In genomic region chr1:234656981-234657651, GRCh38 we compare ENCODE assay signal across 8 cellular contexts. TPM values are rescaled to one million over a fixed set of nuclear protein-coding genes. Genes with fewer than 3 reads are reported as not detected.
A peak's percentile ranks its signal among the peaks of the same experiment; 100 is the strongest.
DNase-seq lines count a peak whose midpoint lies in the region; ATAC-seq and TF ChIP-seq lines count a peak whose summit lies in the region.

No MANE protein-coding gene starts in this region.

- TF ChIP-seq POLR2A in suprapubic skin (IDR thresholded peaks at IDR 0.05) (no peak), sigmoid colon (IDR thresholded peaks at IDR 0.05) (no peak)

- peaks cover 43% of the 10 kb centered on the region for H3K4me1 ChIP-seq in suprapubic skin
- peaks cover 0 to 5% (median 1%) of the 10 kb centered on the region in 4 donors for H3K4me1 ChIP-seq in sigmoid colon
- H3K4me1 ChIP-seq in HAP-1, result no peaks in the 10 kb centered on the region

- no peak for TF ChIP-seq EP300 in suprapubic skin (IDR thresholded peaks at IDR 0.05)
- TF ChIP-seq EP300 in sigmoid colon (IDR thresholded peaks at IDR 0.05), result no peak

- ATAC-seq in HG03342 (IDR thresholded peaks at IDR 0.05; ENCODE audit: unreplicated experiment) (peak; percentile 72), WTC11 (peak; percentile 9; the same call in 1 of the 2 replicates)

- no peaks in the 10 kb centered on the region for H3K27me3 Mint-ChIP-seq in WTC11 (ENCODE audit: low read depth)

- H3K36me3 Mint-ChIP-seq in WTC11, result no peaks in the 10 kb centered on the region

- H3K9me3 ChIP-seq in suprapubic skin (no peaks in the 10 kb centered on the region), sigmoid colon (no peaks in the 10 kb centered on the region), HAP-1 (no peaks in the 10 kb centered on the region)

- CTCF ChIA-PET in WTC11 (lab: Charles Lee), result interaction anchor here (1.7 to 1.9 kb wide), 2 partner anchors 46 to 427 kb away, joined by 6 to 7 read pairs; no protein-coding TSS in a partner anchor

- H3K36me3 ChIP-seq in suprapubic skin (no peaks in the 10 kb centered on the region), sigmoid colon (no peaks in the 10 kb centered on the region), HAP-1 (replicated peaks) (no peaks in the 10 kb centered on the region)

- DNase-seq in DMS153 (lab: John Stamatoyannopoulos, UW) (peak; percentile 11), DMS153 treated with DMSO at 0.1 percent for 48 hours (lab: John Stamatoyannopoulos, UW; ENCODE audit: unreplicated experiment) (no peak), WTC11 (ENCODE audit: low spot score) (no peak), hepatic stellate cell (ENCODE audit: low spot score) (peak; percentile 86), suprapubic skin (ENCODE audit: low spot score in 2 of 2) (no peak), sigmoid colon (no peak), HAP-1 (ENCODE audit: low spot score in 2 of 2) (no peak)

- no peak overlapping the region for H3K27ac Mint-ChIP-seq in WTC11

- H3K27me3 ChIP-seq in suprapubic skin (no peaks in the 10 kb centered on the region), sigmoid colon (no peaks in the 10 kb centered on the region), HAP-1 (ENCODE audit: low read depth) (peaks cover 2% of the 10 kb centered on the region; the same call in 1 of the 2 replicates)

- intact Hi-C loops in sigmoid colon (cut with DNase I), result no loop called here

- H3K4me3 ChIP-seq in suprapubic skin, result peak overlapping the region; percentile 6
- H3K4me3 ChIP-seq in sigmoid colon, result no peak overlapping the region
- H3K4me3 ChIP-seq in HAP-1, result no peak overlapping the region

- peaks cover 7% of the 10 kb centered on the region for H3K9me3 Mint-ChIP-seq in WTC11

- no peak for TF ChIP-seq CTCF in WTC11 (IDR thresholded peaks at IDR 0.05)
- TF ChIP-seq CTCF in suprapubic skin (IDR thresholded peaks at IDR 0.05), result no peak
- TF ChIP-seq CTCF in sigmoid colon (IDR thresholded peaks at IDR 0.05), result no peak

- no peak overlapping the region for H3K4me3 Mint-ChIP-seq in WTC11

- H3K27ac ChIP-seq in suprapubic skin (peak overlapping the region; percentile 85), sigmoid colon (no peak overlapping the region)

- POLR2A ChIA-PET in WTC11 (lab: Charles Lee), result interaction anchor here (1.2 to 1.3 kb wide), 2 partner anchors 46 to 47 kb away, joined by 3 to 6 read pairs; partner anchors contain the start of gene IRF2BP2

- WGBS in suprapubic skin, result 40% methylated on average over 11 of the region's 11 CpGs
- WGBS in sigmoid colon, 2 donors, result 46 to 65% methylated on average over 11 of the region's 11 CpGs

- peaks cover 35% of the 10 kb centered on the region for H3K4me1 Mint-ChIP-seq in WTC11

- in situ Hi-C loops in HAP-1 (cut with MboI; ENCODE audit: low sequenced_read_pairs), result no loop called here

TF ChIP-seq in WTC11, 78 proteins besides CTCF, POLR2A, EP300 and RAD21:
- TF ChIP-seq ATF6 (CRISPR knock-in tag; IDR thresholded peaks at IDR 0.05) (no peak), GTF2I (CRISPR knock-in tag; conservative IDR thresholded peaks at IDR 0.05) (no peak), HMGA2 (CRISPR knock-in tag; IDR thresholded peaks at IDR 0.05) (no peak)

RNA-seq across cellular contexts. Expression of gene IRF2BP2, which starts 47.1 kb away (rescaled TPM):
- 61.9 to 70.9 TPM (median 62.4 TPM) in 3 replicates for total RNA-seq in WTC11 (2021)
- 100 to 1,000 TPM; 129 to 195 (median 159) TPM for total RNA-seq in suprapubic skin
- 10 to 100 TPM; 43.8 to 80.9 (median 55.5) TPM for total RNA-seq in sigmoid colon
- 10 to 100 TPM; 39.1 to 86.9 (median 66.1) TPM for polyA plus RNA-seq in sigmoid colon

Comparison
In these comparisons a context has a peak if more than half of its experiments do, and no peak if none do; other contexts are left out.
1. DNase-seq: peak in DMS153 (single experiment) and hepatic stellate cell (single experiment); none in DMS153 treated with DMSO at 0.1 percent for 48 hours (single experiment), WTC11 (single experiment), suprapubic skin (0 of 2), sigmoid colon (single experiment) and HAP-1 (0 of 2).